Comparison of ENCODE assay signal across 33 cellular contexts in the genomic region with DNA sequence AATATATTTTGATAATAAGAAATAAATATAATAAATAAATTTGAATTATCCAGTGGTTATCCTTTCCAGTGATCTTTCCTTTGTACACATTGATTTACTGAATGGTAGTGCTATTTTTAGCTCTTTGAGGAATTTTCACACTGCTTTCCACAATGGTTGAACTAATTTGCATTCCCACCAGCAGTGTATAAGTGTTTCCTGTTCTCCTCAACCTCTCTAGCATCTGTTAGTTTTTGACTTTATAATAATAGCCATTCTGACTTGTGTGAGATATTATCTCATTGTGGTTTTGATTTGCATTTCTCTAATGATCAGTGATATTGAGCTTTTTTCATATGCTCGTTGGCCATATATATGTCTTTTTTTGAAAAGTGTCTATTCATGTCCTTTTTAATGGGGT.
"Had no signal": no experiment of that assay in that cellular context is flagged by ENCODE, and none has a peak within 500 bp of the region (broad histone marks: within the 10 kb centered on the region; RNA-seq: fewer than 3 reads in every experiment).

No MANE protein-coding gene starts in this region.

- H3K27me3 Mint-ChIP-seq: activated CD4-positive, alpha-beta T cell treated with anti-CD3 and anti-CD28 coated beads for 36 hours; activated CD4-positive, alpha-beta T cell treated with anti-CD3 and anti-CD28 coated beads, Interleukin-2, amount 10 ng/mL, durations not matched to agents 7 days and 5 days; activated T-cell treated with anti-CD3 and anti-CD28 coated beads, Interleukin-2, amount 50 U/mL, for 24 hours; brain had no signal

- H3K4me1 Mint-ChIP-seq: activated CD4-positive, alpha-beta T cell treated with anti-CD3 and anti-CD28 coated beads, Interleukin-2, amount 10 ng/mL, durations not matched to agents 7 days and 5 days had no signal

- H3K27ac Mint-ChIP-seq: activated CD4-positive, alpha-beta T cell treated with anti-CD3 and anti-CD28 coated beads for 36 hours; activated CD4-positive, alpha-beta T cell treated with anti-CD3 and anti-CD28 coated beads, Interleukin-2, amount 10 ng/mL, durations not matched to agents 7 days and 5 days; activated CD8-positive, alpha-beta T cell treated with anti-CD3 and anti-CD28 coated beads, Interleukin-2, amount 10 ng/mL, durations not matched to agents 7 days and 5 days; activated naive CD4-positive, alpha-beta T cell treated with anti-CD3 and anti-CD28 coated beads, Interleukin-2, amount 50 U/mL, for 72 hours; activated T-cell treated with anti-CD3 and anti-CD28 coated beads, Interleukin-2, amount 50 U/mL, for 24 hours; activated T-helper 2 cell treated with anti-CD3 and anti-CD28 coated beads, Interferon-gamma antibody, Interleukin-2, Interleukin-4, amounts not matched to agents 10 μg/mL and 5 μg/mL and 100 μg/mL, durations not matched to agents 14 hours and 24 hours and 36 hours; T-helper 1 cell treated with Interleukin-12 subunit alpha and Interleukin-12 subunit beta and Interleukin-4 antibody, amounts not matched to agents 30 μg/mL and 1 μg/mL, for 36 hours; T-helper 2 cell treated with Interferon-gamma antibody and Interleukin-4, amounts not matched to agents 5 μg/mL and 100 μg/mL, for 36 hours had no signal

- FAIRE-seq: bronchial epithelial cell, TTC549 had no signal

- DNase-seq: activated CD4-positive, alpha-beta T cell treated with anti-CD3 and anti-CD28 coated beads for 36 hours; activated CD4-positive, alpha-beta T cell treated with anti-CD3 and anti-CD28 coated beads, Interleukin-2, amount 10 ng/mL, durations not matched to agents 7 days and 5 days; activated CD4-positive, alpha-beta T cell treated with anti-CD3 and anti-CD28 coated beads, Interleukin-2, amount 50 U/mL, for 48 hours; activated CD8-positive, alpha-beta T cell treated with anti-CD3 and anti-CD28 coated beads, Interleukin-2, amount 10 ng/mL, durations not matched to agents 7 days and 5 days; activated gamma-delta T cell; activated naive CD4-positive, alpha-beta T cell treated with Interleukin-2 at 50 U/mL for 16 hours; activated T-cell treated with anti-CD3 and anti-CD28 coated beads, Interleukin-2, amount 50 U/mL, for 24 hours; adrenal gland; anterior cingulate cortex; caudate nucleus; cerebellar nuclear complex; Kasumi-1; MG63; NCI-H1092 treated with DMSO at 0.1 percent for 48 hours; NCI-H1417; NCI-H146; NCI-H187 treated with DMSO at 0.1 percent for 48 hours; NCI-H2081; NCI-H2171 treated with DMSO at 0.1 percent for 48 hours; NCI-H2227 treated with DMSO at 0.1 percent for 48 hours; NCI-H446; NCI-H510A treated with DMSO at 0.1 percent for 48 hours; SHP77; SJCRH30; SK-N-SH had no signal

- ATAC-seq: activated CD4-positive, alpha-beta T cell treated with anti-CD3 and anti-CD28 coated beads for 36 hours; activated CD8-positive, alpha-beta T cell treated with anti-CD3 and anti-CD28 coated beads, Interleukin-2, amount 10 ng/mL, durations not matched to agents 7 days and 5 days; activated naive CD4-positive, alpha-beta T cell treated with anti-CD3 and anti-CD28 coated beads, Interleukin-2, amount 50 U/mL, for 72 hours; Panc1 had no signal

- H3K4me3 Mint-ChIP-seq: activated CD4-positive, alpha-beta T cell treated with anti-CD3 and anti-CD28 coated beads for 36 hours; activated CD4-positive, alpha-beta T cell treated with anti-CD3 and anti-CD28 coated beads, Interleukin-2, amount 10 ng/mL, durations not matched to agents 7 days and 5 days; activated CD8-positive, alpha-beta T cell treated with anti-CD3 and anti-CD28 coated beads, Interleukin-2, amount 10 ng/mL, durations not matched to agents 7 days and 5 days; activated T-cell treated with anti-CD3 and anti-CD28 coated beads, Interleukin-2, amount 50 U/mL, for 24 hours; brain; T-helper 1 cell treated with Interleukin-12 subunit alpha and Interleukin-12 subunit beta and Interleukin-4 antibody, amounts not matched to agents 30 μg/mL and 1 μg/mL, for 36 hours; T-helper 2 cell treated with Interferon-gamma antibody and Interleukin-4, amounts not matched to agents 5 μg/mL and 100 μg/mL, for 36 hours had no signal
